ENCODE assay signal across 1 cellular context in genomic region chr10:56360967-56361841, GRCh38.
TF ChIP-seq lines count a peak whose summit lies in the region.

ZWINT (minus strand) TSS chr10:56361259; CDS start chr10:56361236, 23 bp downstream.

TF ChIP-seq in HepG2, 621 proteins besides CTCF, POLR2A, EP300 and RAD21 (continued from another document and continues in another):
- TF ChIP-seq ZNF687 (CRISPR knock-in tag; IDR thresholded peaks at IDR 0.05) (peak; percentile 64), ZNF572 (CRISPR knock-in tag; IDR thresholded peaks at IDR 0.05) (no peak), DRAP1 (CRISPR knock-in tag; IDR thresholded peaks at IDR 0.05) (peak; percentile 71), IKZF4 (CRISPR knock-in tag; IDR thresholded peaks at IDR 0.05; ENCODE audit: borderline replicate concordance, low read depth, not compliant biosample characterization) (no peak), ZNF530 (CRISPR knock-in tag; IDR thresholded peaks at IDR 0.05; ENCODE audit: low read depth) (no peak), HNRNPLL (IDR thresholded peaks at IDR 0.05; ENCODE audit: low read depth, low read length, poor library complexity, severe bottlenecking) (peak; percentile 51), RARG (CRISPR knock-in tag; IDR thresholded peaks at IDR 0.05; ENCODE audit: low read depth) (no peak), ELK4 (CRISPR knock-in tag; IDR thresholded peaks at IDR 0.05; ENCODE audit: borderline replicate concordance) (no peak), JARID2 (CRISPR knock-in tag; IDR thresholded peaks at IDR 0.05; ENCODE audit: insufficient replicate concordance) (peak; percentile 41), MAF1 (CRISPR knock-in tag; IDR thresholded peaks at IDR 0.05; ENCODE audit: borderline replicate concordance) (no peak), POGZ (CRISPR knock-in tag; IDR thresholded peaks at IDR 0.05) (peak; percentile 83), ZNF20 (CRISPR knock-in tag; IDR thresholded peaks at IDR 0.05) (no peak), NFIB (CRISPR knock-in tag; IDR thresholded peaks at IDR 0.05; ENCODE audit: borderline replicate concordance) (no peak), THAP9 (CRISPR knock-in tag; IDR thresholded peaks at IDR 0.05; ENCODE audit: borderline replicate concordance) (peak; percentile 90; the same call in 1 of the 2 replicates), PAF1 (CRISPR knock-in tag; IDR thresholded peaks at IDR 0.05) (no peak), ZBTB46 (CRISPR knock-in tag; IDR thresholded peaks at IDR 0.05; ENCODE audit: borderline replicate concordance) (no peak), POLR2G (IDR thresholded peaks at IDR 0.05; ENCODE audit: low read depth, low read length) (peak; percentile 81), PHB2 (IDR thresholded peaks at IDR 0.05; ENCODE audit: partially characterized antibody) (no peak), SNAPC5 (CRISPR knock-in tag; IDR thresholded peaks at IDR 0.05; ENCODE audit: borderline replicate concordance) (0 out of 2 replicates have a peak, but pooled peaks have one; percentile 49), ZNF589 (CRISPR knock-in tag; conservative IDR thresholded peaks at IDR 0.05) (peak; percentile 91), MLXIP (CRISPR knock-in tag; IDR thresholded peaks at IDR 0.05; ENCODE audit: borderline replicate concordance) (no peak), UBTF (CRISPR knock-in tag; IDR thresholded peaks at IDR 0.05) (no peak), HBP1 (CRISPR knock-in tag; IDR thresholded peaks at IDR 0.05; ENCODE audit: low read depth) (peak; percentile 99), GMEB2 (CRISPR knock-in tag; IDR thresholded peaks at IDR 0.05; ENCODE audit: low read depth) (no peak), IRF2 (CRISPR knock-in tag; IDR thresholded peaks at IDR 0.05) (no peak), HMG20A (CRISPR knock-in tag; IDR thresholded peaks at IDR 0.05; ENCODE audit: borderline replicate concordance) (no peak), CREBL2 (CRISPR knock-in tag; IDR thresholded peaks at IDR 0.05; ENCODE audit: borderline replicate concordance) (no peak), ZNF724P (CRISPR knock-in tag; IDR thresholded peaks at IDR 0.05; ENCODE audit: borderline replicate concordance) (peak; percentile 92; the same call in 1 of the 2 replicates), CHD4 (IDR thresholded peaks at IDR 0.05; ENCODE audit: borderline replicate concordance, low read length) (no peak), PCBP2 (optimal IDR thresholded peaks at IDR 0.05; ENCODE audit: low read depth, low read length, poor library complexity, severe bottlenecking) (no peak), POLR2AphosphoS5 (IDR thresholded peaks at IDR 0.05; ENCODE audit: low read depth, low read length) (peak; percentile 86), SP5 (CRISPR knock-in tag; IDR thresholded peaks at IDR 0.05; ENCODE audit: borderline replicate concordance, low read depth) (peak; percentile 83), ATF7-NPFF (CRISPR knock-in tag; IDR thresholded peaks at IDR 0.05; ENCODE audit: low read depth) (peak; percentile 62), SNRNP70 (IDR thresholded peaks at IDR 0.05; ENCODE audit: low read depth, low read length) (no peak), TGIF2 (CRISPR knock-in tag; IDR thresholded peaks at IDR 0.05) (0 out of 2 replicates have a peak, but pooled peaks have one; percentile 79), ZNF891 (CRISPR knock-in tag; IDR thresholded peaks at IDR 0.05) (peak; percentile 41; the same call in 1 of the 2 replicates), CBX1 (IDR thresholded peaks at IDR 0.05; ENCODE audit: low read depth) (peak; percentile 66), ZNF878 (CRISPR knock-in tag; IDR thresholded peaks at IDR 0.05) (peak; percentile 97), ZNF768 (CRISPR knock-in tag; IDR thresholded peaks at IDR 0.05) (peak; percentile 45; the same call in 1 of the 2 replicates), IRX3 (CRISPR knock-in tag; IDR thresholded peaks at IDR 0.05; ENCODE audit: borderline replicate concordance, low read depth) (no peak), REL (CRISPR knock-in tag; conservative IDR thresholded peaks at IDR 0.05) (peak; percentile 97), NCOA2 (CRISPR knock-in tag; IDR thresholded peaks at IDR 0.05) (peak; percentile 25; the same call in 1 of the 2 replicates), NFYC (CRISPR knock-in tag; IDR thresholded peaks at IDR 0.05) (peak; percentile 99), KAT8 (CRISPR knock-in tag; IDR thresholded peaks at IDR 0.05) (peak; percentile 82)
